ENCODE assay signal across 1 cellular context in the genomic region with DNA sequence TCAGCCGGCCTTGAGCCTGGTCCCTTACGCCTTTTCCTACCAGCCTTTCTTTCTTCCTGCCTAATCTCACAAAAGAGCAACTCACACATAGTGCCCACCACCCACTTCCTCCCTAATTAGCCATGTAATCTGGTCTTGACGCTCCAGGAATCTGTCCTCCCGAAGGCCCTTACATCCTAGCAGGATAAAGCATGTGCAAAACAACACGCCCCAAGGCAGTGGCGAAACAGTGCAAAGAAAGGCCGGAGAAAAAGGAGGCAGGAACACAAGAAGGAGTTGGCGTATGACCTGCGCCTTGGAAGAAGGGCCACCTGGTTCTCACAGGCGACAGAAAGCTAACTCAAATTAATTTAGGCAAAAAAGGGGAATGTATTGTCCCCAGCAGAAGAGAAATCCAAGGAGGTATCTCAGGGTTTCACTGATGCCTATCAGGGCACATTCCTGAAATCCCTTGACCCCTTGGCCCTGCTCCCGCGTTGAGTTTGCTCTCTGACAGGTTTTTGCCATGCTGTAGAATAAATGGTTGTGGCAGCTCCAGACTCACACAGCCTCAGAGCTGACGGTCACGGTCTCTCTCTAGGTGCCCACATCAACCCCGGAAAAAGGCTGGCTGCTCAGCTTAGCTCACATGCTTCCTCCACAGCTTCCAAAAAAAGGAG.
TF ChIP-seq lines count a peak whose summit lies in the region.

No MANE protein-coding gene starts in this region.

TF ChIP-seq in H1, 55 proteins besides CTCF, POLR2A, EP300 and RAD21 (continued from another document):
- TF ChIP-seq CTBP2 (IDR thresholded peaks at IDR 0.05; ENCODE audit: borderline replicate concordance, insufficient read depth, insufficient read length, low read length) (no peak), SIX5 (IDR thresholded peaks at IDR 0.05; ENCODE audit: low read depth, low read length) (no peak), BCL11A (IDR thresholded peaks at IDR 0.05; ENCODE audit: low read depth in 2 of 2, low read length in 2 of 2) (no peak), KDM5A (IDR thresholded peaks at IDR 0.05; ENCODE audit: low read length) (no peak), PHF8 (conservative IDR thresholded peaks at IDR 0.05; ENCODE audit: low read depth, low read length) (no peak), SP4 (IDR thresholded peaks at IDR 0.05; ENCODE audit: low read length) (no peak)
- TF ChIP-seq, protein P1, sequence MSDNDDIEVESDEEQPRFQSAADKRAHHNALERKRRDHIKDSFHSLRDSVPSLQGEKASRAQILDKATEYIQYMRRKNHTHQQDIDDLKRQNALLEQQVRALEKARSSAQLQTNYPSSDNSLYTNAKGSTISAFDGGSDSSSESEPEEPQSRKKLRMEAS (IDR thresholded peaks at IDR 0.05): no peak
- TF ChIP-seq, protein P2, sequence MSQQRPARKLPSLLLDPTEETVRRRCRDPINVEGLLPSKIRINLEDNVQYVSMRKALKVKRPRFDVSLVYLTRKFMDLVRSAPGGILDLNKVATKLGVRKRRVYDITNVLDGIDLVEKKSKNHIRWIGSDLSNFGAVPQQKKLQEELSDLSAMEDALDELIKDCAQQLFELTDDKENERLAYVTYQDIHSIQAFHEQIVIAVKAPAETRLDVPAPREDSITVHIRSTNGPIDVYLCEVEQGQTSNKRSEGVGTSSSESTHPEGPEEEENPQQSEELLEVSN (IDR thresholded peaks at IDR 0.05): no peak
